Comparison of ENCODE assay signal across 8 cellular contexts in the genomic region with DNA sequence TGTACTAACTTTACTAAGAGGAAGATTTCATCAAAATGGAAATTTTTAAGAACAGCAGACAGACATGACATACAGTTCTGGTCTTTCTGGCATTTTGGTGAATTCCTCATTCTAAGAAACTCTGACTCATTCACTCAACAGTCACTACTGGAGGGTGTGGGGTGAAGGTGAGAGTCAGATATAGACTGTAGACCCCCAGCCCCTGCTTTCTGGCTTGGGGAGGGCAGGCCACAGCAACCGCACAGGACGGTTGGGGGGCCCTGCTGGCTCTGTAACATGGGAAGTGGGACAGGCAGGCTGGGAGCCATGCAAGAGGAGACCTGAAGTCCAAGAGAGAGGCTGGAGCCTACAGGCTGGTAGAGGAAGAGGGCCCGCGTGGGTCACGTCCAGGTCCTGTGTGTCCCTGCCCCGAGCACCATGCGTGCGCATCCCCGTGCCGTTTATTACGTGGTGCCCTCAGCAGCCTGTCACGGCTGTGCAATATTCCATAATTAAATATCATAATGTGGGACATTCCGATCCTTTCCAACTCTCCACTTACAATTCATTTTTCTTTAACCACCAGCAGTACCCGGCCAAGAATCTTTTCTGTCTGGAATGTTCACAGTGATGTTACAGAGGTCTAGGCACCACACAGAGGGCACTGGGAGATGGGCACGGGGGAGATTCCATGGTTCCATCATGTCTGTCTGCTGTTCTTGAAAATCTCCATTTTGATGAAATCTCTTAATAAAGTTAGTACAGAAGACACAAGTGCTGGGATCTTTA.
DNase-seq lines count a peak whose midpoint lies in the region; ATAC-seq, FAIRE-seq and TF ChIP-seq lines count a peak whose summit lies in the region.

No MANE protein-coding gene starts in this region.

- TF ChIP-seq CTCF in GM12865 (IDR thresholded peaks at IDR 0.05; ENCODE audit: insufficient read depth, low read depth, low read length, missing control alignments) (no peak), GM10248 (IDR thresholded peaks at IDR 0.05; ENCODE audit: control extremely low read depth, extremely low read depth, low read depth, missing control alignments) (no peak), kidney (IDR thresholded peaks at IDR 0.05; ENCODE audit: borderline replicate concordance, extremely low read depth, insufficient read depth) (no peak)

- H3K4me1 Mint-ChIP-seq in T-cell, result peaks cover 99 to 100% (median 99%) of the 10 kb centered on the region in 3 donors

- H3K9me3 ChIP-seq in adipocyte (ENCODE audit: control insufficient read depth, low read length) (no peaks in the 10 kb centered on the region), kidney (ENCODE audit: control insufficient read depth in 1 of 2, low read length in 2 of 2) (no peaks in the 10 kb centered on the region)

- POLR2A ChIA-PET in T-cell (lab: Charles Lee), result no interaction called here
- POLR2A ChIA-PET in GM10248 (lab: Yijun Ruan, JAX), result no interaction called here

- intact Hi-C loops in kidney (cut with DNase I), result no loop called here

- H3K4me1 ChIP-seq in adipocyte (ENCODE audit: control insufficient read depth, insufficient read depth, low read length) (peaks cover 13% of the 10 kb centered on the region), kidney (ENCODE audit: control insufficient read depth in 1 of 2, insufficient read depth in 1 of 2, low read depth in 1 of 2, low read length in 2 of 2) (peaks cover 0 to 16% of the 10 kb centered on the region in 2 donors)

- H3K27ac Mint-ChIP-seq in T-cell, result peak overlapping the region; percentile 95 to 99

- no peak for FAIRE-seq in kidney (lab: Jason Lieb, UNC)

- H3K36me3 ChIP-seq in adipocyte (ENCODE audit: control insufficient read depth, insufficient read depth, low read length, severe bottlenecking), result no peaks in the 10 kb centered on the region
- no peaks in the 10 kb centered on the region for H3K36me3 ChIP-seq in kidney (ENCODE audit: control insufficient read depth in 1 of 2, insufficient read depth in 2 of 2, low read length in 2 of 2)

- DNase-seq in GM12865 (ENCODE audit: low read depth) (peak; percentile 79), T-cell (peak in 3 of 34 experiments; percentile 28 to 41 (median 30)), adipocyte (ENCODE audit: low read depth) (peak; percentile 29), GM10248 (ENCODE audit: extremely low spot score) (no peak), putamen (ENCODE audit: low spot score) (no peak), kidney (no peak)
- DNase-seq in stimulated activated CD4-positive, alpha-beta T cell treated with anti-CD3 and anti-CD28 coated beads, Interleukin-12 subunit alpha, Interleukin-12 subunit beta, amount 100 ng/mL, for 4 hours, result peak; percentile 62

- H3K9ac ChIP-seq in adipocyte (ENCODE audit: low read length) (no peak overlapping the region), kidney (ENCODE audit: low read length in 2 of 2) (no peak overlapping the region)

- H3K27ac ChIP-seq in kidney (ENCODE audit: low read depth in 2 of 2, low read length in 2 of 2), result no peak overlapping the region

- CTCF ChIA-PET in T-cell (lab: Charles Lee), result interaction anchor here (0.6 to 1.9 kb wide), 7 partner anchors 14 to 678 kb away, joined by 3 to 10 read pairs (median 5); no protein-coding TSS in a partner anchor
- CTCF ChIA-PET in GM10248 (lab: Yijun Ruan, JAX), result interaction anchor here (1.2 to 1.9 kb wide), 3 partner anchors 12 to 153 kb away, joined by 3 to 6 read pairs (median 5); no protein-coding TSS in a partner anchor

- peaks cover 6% of the 10 kb centered on the region for H3K27me3 ChIP-seq in adipocyte (replicated peaks; ENCODE audit: control insufficient read depth, insufficient read depth, low read length)

- ATAC-seq in T-cell (replicated peaks in 1 of 4), result peak in 3 of 4 experiments; percentile 31 to 51 (median 48)
- no peak for ATAC-seq in HG03135 (IDR thresholded peaks at IDR 0.05; ENCODE audit: unreplicated experiment)

- no peaks in the 10 kb centered on the region for H3K27me3 Mint-ChIP-seq in T-cell

- H3K9me3 Mint-ChIP-seq in T-cell, result no peaks in the 10 kb centered on the region

- H3K4me3 ChIP-seq in GM12865 (ENCODE audit: low read depth, low read length), result no peak overlapping the region
- H3K4me3 ChIP-seq in adipocyte (ENCODE audit: low read length), result no peak overlapping the region
- H3K4me3 ChIP-seq in kidney (ENCODE audit: low read length in 2 of 2), result no peak overlapping the region

- peak overlapping the region; percentile 0 to 83 (median 67) for H3K4me3 Mint-ChIP-seq in T-cell

- H3K36me3 Mint-ChIP-seq in T-cell, result peaks cover 19% of the 10 kb centered on the region

Comparison
In these comparisons a context has a peak if more than half of its experiments do, and no peak if none do; other contexts are left out.
1. DNase-seq: peak in GM12865 (single experiment), adipocyte (single experiment) and stimulated activated CD4-positive, alpha-beta T cell treated with anti-CD3 and anti-CD28 coated beads, Interleukin-12 subunit alpha, Interleukin-12 subunit beta, amount 100 ng/mL, for 4 hours (single experiment); none in GM10248 (single experiment), putamen (single experiment) and kidney (single experiment).